Comparison of ENCODE assay signal across 18 cellular contexts in the genomic region with DNA sequence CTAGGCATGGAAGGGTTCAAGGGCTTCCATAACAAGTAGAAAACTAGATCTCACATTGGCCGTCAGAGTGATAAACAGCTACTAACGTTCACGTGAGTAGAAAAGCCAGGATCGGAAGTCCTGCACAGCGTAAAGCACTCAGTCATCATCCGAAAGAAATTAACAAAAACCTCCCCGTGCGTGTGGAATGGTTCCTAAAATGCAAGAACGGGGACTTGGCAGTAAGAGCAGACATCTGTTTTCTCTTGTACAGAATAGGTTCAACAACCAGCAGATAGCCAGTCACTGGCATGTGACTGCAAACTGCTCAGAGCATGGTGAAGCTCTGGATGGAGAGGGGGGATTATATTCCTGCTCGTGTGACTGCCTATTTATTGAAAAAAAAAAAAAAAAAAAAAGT.
DNase-seq lines count a peak whose midpoint lies in the region; TF ChIP-seq lines count a peak whose summit lies in the region.
"Had no signal": no experiment of that assay in that cellular context is flagged by ENCODE, and none has a peak within 500 bp of the region (broad histone marks: within the 10 kb centered on the region; RNA-seq: fewer than 3 reads in every experiment).

No MANE protein-coding gene starts in this region.

- TF ChIP-seq POLR2A in ovary (IDR thresholded peaks at IDR 0.05), result no peak
- no peak for TF ChIP-seq POLR2A in Peyer's patch (IDR thresholded peaks at IDR 0.05)

- no peaks in the 10 kb centered on the region for H3K36me3 ChIP-seq in ovary
- peaks cover 0 to 6% (median 0%) of the 10 kb centered on the region in 3 donors for H3K36me3 ChIP-seq in Peyer's patch

- H3K27me3 ChIP-seq in ovary, result no peaks in the 10 kb centered on the region
- H3K27me3 ChIP-seq in Peyer's patch, result no peaks in the 10 kb centered on the region
- H3K27me3 ChIP-seq: foreskin keratinocyte had no signal

- H3K27ac ChIP-seq in ovary (peak overlapping the region in 1 of 2 donors; percentile 71), caudate nucleus (ENCODE audit: low read depth, low read length) (no peak overlapping the region), Peyer's patch (peak overlapping the region in 1 of 4 donors; percentile 36)
- H3K27ac ChIP-seq: foreskin keratinocyte had no signal

- WGBS in ovary, 3 donors, result 8 to 16% (median 13%) methylated on average over 10 of the region's 10 CpGs

- TF ChIP-seq CTCF in fibroblast of villous mesenchyme (IDR thresholded peaks at IDR 0.05; ENCODE audit: insufficient read depth, low read depth, low read length) (no peak), ovary (IDR thresholded peaks at IDR 0.05) (no peak), Peyer's patch (IDR thresholded peaks at IDR 0.05) (no peak)

- no peak overlapping the region for H3K4me3 ChIP-seq in fibroblast of villous mesenchyme (ENCODE audit: low read depth, low read length)
- no peak overlapping the region for H3K4me3 ChIP-seq in ovary
- H3K4me3 ChIP-seq in Peyer's patch, result no peak overlapping the region

- DNase-seq in AG08395 (ENCODE audit: low spot score) (peak; percentile 77), NCI-H446 (lab: John Stamatoyannopoulos, UW) (peak; percentile 70 to 90), fibroblast of villous mesenchyme (ENCODE audit: low read depth) (peak; percentile 92), ovary (peak; percentile 46 to 60 (median 55)), germinal center (ENCODE audit: low spot score) (no peak), cerebellar cortex (ENCODE audit: low spot score) (no peak), caudate nucleus (lab: John Stamatoyannopoulos, UW) (no peak), Peyer's patch (no peak)
- DNase-seq: activated CD8-positive, alpha-beta T cell treated with anti-CD3 and anti-CD28 coated beads, Interleukin-2, amount 10 ng/mL, durations not matched to agents 7 days and 5 days; activated naive CD4-positive, alpha-beta T cell; AML-193; cerebellar nuclear complex; DMS79; foreskin keratinocyte; kidney glomerular epithelial cell; NCI-H1105; NCI-H510A; nephron progenitor cell had no signal

- H3K4me1 ChIP-seq in ovary (ENCODE audit: insufficient read depth), result peaks cover 7% of the 10 kb centered on the region
- no peaks in the 10 kb centered on the region for H3K4me1 ChIP-seq in Peyer's patch

- intact Hi-C loops in ovary (cut with DNase I), result no loop called here

- TF ChIP-seq EP300 in ovary (IDR thresholded peaks at IDR 0.05), result no peak

- no peaks in the 10 kb centered on the region for H3K9me3 ChIP-seq in ovary
- H3K9me3 ChIP-seq in Peyer's patch, result no peaks in the 10 kb centered on the region

Comparison
In these comparisons a context has a peak if more than half of its experiments do, and no peak if none do; other contexts are left out.
1. DNase-seq: peak in AG08395 (single experiment), NCI-H446 (2 of 2), fibroblast of villous mesenchyme (single experiment) and ovary (5 of 5); none in germinal center (single experiment), cerebellar cortex (single experiment), caudate nucleus (0 of 61) and Peyer's patch (0 of 3).